20 cellular contexts compared by ENCODE assay signal in the genomic region with DNA sequence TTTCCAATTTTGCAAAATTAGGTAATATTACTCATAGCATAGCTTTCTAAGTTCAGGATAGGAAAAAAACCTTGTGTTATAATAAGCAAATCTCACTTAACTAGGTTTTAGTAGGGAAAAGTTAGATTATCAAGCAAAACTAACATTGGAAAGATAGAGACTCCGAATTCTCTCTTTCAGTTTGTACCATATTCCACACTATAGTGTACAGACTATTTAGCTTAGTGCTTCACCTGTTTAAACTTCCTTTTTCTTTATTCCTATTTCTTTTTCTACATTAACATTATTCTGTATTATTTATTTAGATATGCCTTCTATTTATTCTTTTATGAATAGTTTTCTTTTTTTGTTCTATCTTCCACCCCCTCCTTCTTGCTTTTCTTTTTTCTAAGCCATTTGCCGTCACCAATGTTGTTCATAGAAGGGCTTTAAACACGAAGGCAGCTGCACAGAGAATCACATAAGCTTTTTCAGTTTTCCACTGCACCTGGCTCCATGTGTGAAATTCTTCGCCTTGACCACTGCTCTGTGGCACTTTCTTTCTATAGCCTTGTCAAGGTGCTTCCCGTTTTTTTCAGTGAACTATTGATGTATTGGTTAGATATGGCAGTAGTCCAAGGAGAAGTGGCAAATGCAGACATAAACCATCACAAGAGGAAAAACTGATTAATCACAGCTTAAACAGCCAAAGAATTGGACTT. TPM values are rescaled to one million over a fixed set of nuclear protein-coding genes. Genes with fewer than 3 reads are reported as not detected.
DNase-seq lines count a peak whose midpoint lies in the region; ATAC-seq and TF ChIP-seq lines count a peak whose summit lies in the region.
"Had no signal": no experiment of that assay in that cellular context is flagged by ENCODE, and none has a peak within 500 bp of the region (broad histone marks: within the 10 kb centered on the region; RNA-seq: fewer than 3 reads in every experiment).

No MANE protein-coding gene starts in this region.

- WGBS in endodermal cell (ENCODE audit: insufficient coverage in 1 of 2, insufficient read length in 1 of 2), 2 experiments: 86 to 96% methylated on average over 3 to 5 of the region's 5 CpGs

- H3K36me3 ChIP-seq in endodermal cell (ENCODE audit: control insufficient read depth, insufficient read depth, low read length): peaks cover 52% of the 10 kb centered on the region
- H3K36me3 ChIP-seq: neutrophil, Peyer's patch, right atrium auricular region had no signal

- no peak overlapping the region for H3K9ac ChIP-seq in endodermal cell (ENCODE audit: extremely low read depth, low read length, poor library complexity, severe bottlenecking)

- ATAC-seq in activated CD4-positive, CD25-positive, alpha-beta regulatory T cell treated with anti-CD3 and anti-CD28 coated beads, Interleukin-2, amount 50 U/mL, for 24 hours: no peak
- no peak for ATAC-seq in GM21576 (IDR thresholded peaks at IDR 0.05; ENCODE audit: unreplicated experiment)
- ATAC-seq: esophagus mucosa had no signal

- no peaks in the 10 kb centered on the region for H3K9me3 ChIP-seq in endodermal cell (ENCODE audit: control insufficient read depth, low read length)
- H3K9me3 ChIP-seq: neutrophil, Peyer's patch, right atrium auricular region, testis had no signal

- peak; percentile 37 for DNase-seq in NCI-H748 (lab: John Stamatoyannopoulos, UW; ENCODE audit: unreplicated experiment)
- no peak for DNase-seq in NCI-H748 treated with DMSO at 0.1 percent for 48 hours (lab: John Stamatoyannopoulos, UW)
- peak; percentile 83 for DNase-seq in OCI-M1 (lab: John Stamatoyannopoulos, UW)
- no peak for DNase-seq in endodermal cell
- DNase-seq in type B pancreatic cell (ENCODE audit: extremely low spot score, unreplicated experiment): no peak
- DNase-seq in NCI-H526 (lab: John Stamatoyannopoulos, UW): no peak
- DNase-seq: activated CD4-positive, CD25-positive, alpha-beta regulatory T cell; activated gamma-delta T cell treated with Interleukin-2 at 50 U/mL for 16 hours; aorta; CD4-positive, alpha-beta memory T cell; cortex of kidney; H7; Peyer's patch; testis had no signal

- H3K4me1 ChIP-seq in endodermal cell (ENCODE audit: control insufficient read depth, insufficient read depth, low read length): peaks cover 3% of the 10 kb centered on the region
- H3K4me1 ChIP-seq: Peyer's patch, right atrium auricular region, testis had no signal

- H3K27ac Mint-ChIP-seq in endodermal cell (no peak overlapping the region), type B pancreatic cell (no peak overlapping the region)
- H3K27ac Mint-ChIP-seq: CD4-positive, alpha-beta memory T cell had no signal

- H3K27me3 Mint-ChIP-seq in endodermal cell (ENCODE audit: insufficient read depth) (no peaks in the 10 kb centered on the region), type B pancreatic cell (peaks cover 25% of the 10 kb centered on the region)

- TF ChIP-seq CTCF in endodermal cell (conservative IDR thresholded peaks at IDR 0.05) (no peak), type B pancreatic cell (conservative IDR thresholded peaks at IDR 0.05) (no peak)

- H3K27ac ChIP-seq in endodermal cell (ENCODE audit: low read depth, low read length): no peak overlapping the region
- H3K27ac ChIP-seq: neutrophil, Peyer's patch, right atrium auricular region, testis had no signal

- H3K36me3 Mint-ChIP-seq in endodermal cell (ENCODE audit: low read depth): peaks cover 39% of the 10 kb centered on the region
- H3K36me3 Mint-ChIP-seq in type B pancreatic cell: peaks cover 7% of the 10 kb centered on the region

- H3K9me3 Mint-ChIP-seq in endodermal cell (no peaks in the 10 kb centered on the region), type B pancreatic cell (no peaks in the 10 kb centered on the region)

- no peaks in the 10 kb centered on the region for H3K27me3 ChIP-seq in endodermal cell (ENCODE audit: control insufficient read depth, insufficient read depth, low read length, poor library complexity, severe bottlenecking)
- H3K27me3 ChIP-seq: Peyer's patch, testis had no signal

- H3K4me3 Mint-ChIP-seq in endodermal cell: no peak overlapping the region
- H3K4me3 Mint-ChIP-seq in type B pancreatic cell: peak overlapping the region; percentile 35
- H3K4me3 Mint-ChIP-seq: CD4-positive, alpha-beta memory T cell had no signal

- peak overlapping the region; percentile 98 for H3K4me3 ChIP-seq in endodermal cell (ENCODE audit: low read length)
- H3K4me3 ChIP-seq: Peyer's patch, right atrium auricular region, testis had no signal

- H3K4me1 Mint-ChIP-seq in endodermal cell (peaks cover 48% of the 10 kb centered on the region), type B pancreatic cell (ENCODE audit: unreplicated experiment) (peaks cover 15% of the 10 kb centered on the region)

RNA-seq across cellular contexts. Expression of a gene that starts 8.5 kb away (rescaled TPM):
- total RNA-seq in endodermal cell: 100 to 1,000 TPM; 111 to 139 TPM
- 23.0 TPM for polyA plus RNA-seq in endodermal cell (2013, experiment 1 of 2)
- polyA plus RNA-seq in endodermal cell (2013, experiment 2 of 2): 23.3 TPM
- total RNA-seq in type B pancreatic cell (ENCODE audit: low replicate concordance): 10.4 and 61.9 TPM in 2 replicates
- total RNA-seq: CD4-positive, alpha-beta memory T cell; MCF 10A had no signal
- polyA plus RNA-seq: CD4-positive, alpha-beta memory T cell had no signal

Comparison
In these comparisons a context has a peak if more than half of its experiments do, and no peak if none do; other contexts are left out.
1. DNase-seq: peak in NCI-H748 (single experiment) and OCI-M1 (single experiment); none in NCI-H748 treated with DMSO at 0.1 percent for 48 hours (single experiment), endodermal cell (single experiment), type B pancreatic cell (single experiment) and NCI-H526 (0 of 2).